In the genomic region with DNA sequence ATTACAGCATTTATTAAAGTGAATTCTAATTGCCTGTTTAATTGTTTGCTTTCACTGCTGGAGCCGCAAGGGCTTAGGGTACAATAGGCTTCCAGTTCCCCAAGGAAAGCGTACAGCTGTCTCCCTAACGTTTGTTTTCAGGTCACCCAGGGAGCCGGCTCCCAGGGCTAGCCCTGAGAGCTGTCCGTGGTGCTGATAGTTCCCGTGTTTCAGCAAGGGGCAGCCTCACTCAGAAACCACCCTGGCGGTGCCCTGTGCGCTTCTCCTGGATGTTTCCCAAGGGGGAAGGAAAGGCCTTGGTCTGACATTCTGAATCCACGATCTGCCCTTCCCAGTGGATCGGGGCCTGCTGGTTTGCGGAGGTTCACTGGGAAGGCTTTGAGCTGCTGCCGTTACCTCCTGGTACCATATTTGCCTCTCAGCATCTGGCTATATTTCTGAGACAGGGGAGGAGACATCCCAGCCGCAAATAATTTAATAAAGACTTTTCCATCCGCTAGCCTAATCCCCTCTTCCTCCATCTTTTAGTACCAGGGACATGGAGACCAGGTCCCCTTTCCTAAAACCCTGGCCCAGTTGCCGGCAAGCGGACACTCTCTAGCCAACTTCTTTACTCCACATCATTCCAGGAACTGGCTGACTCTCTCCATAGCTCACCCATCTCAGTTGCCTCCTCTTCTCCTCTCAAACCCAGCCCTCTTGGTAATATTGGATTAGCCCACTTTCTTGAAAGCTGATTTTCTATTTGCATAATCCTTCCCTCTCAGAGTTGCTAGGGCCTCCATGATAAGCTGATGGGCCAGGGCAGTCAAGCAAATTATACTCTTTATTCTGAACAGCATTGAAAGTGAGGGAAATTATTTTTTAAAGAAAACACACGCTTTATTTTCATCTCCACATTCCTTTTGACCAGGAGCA, we compare ENCODE assay signal across 1 cellular context.
TF ChIP-seq lines count a peak whose summit lies in the region.

No MANE protein-coding gene starts in this region.

TF ChIP-seq in HepG2, 621 proteins besides CTCF, POLR2A, EP300 and RAD21 (continued from another document and continues in another):
- TF ChIP-seq, protein P1, sequence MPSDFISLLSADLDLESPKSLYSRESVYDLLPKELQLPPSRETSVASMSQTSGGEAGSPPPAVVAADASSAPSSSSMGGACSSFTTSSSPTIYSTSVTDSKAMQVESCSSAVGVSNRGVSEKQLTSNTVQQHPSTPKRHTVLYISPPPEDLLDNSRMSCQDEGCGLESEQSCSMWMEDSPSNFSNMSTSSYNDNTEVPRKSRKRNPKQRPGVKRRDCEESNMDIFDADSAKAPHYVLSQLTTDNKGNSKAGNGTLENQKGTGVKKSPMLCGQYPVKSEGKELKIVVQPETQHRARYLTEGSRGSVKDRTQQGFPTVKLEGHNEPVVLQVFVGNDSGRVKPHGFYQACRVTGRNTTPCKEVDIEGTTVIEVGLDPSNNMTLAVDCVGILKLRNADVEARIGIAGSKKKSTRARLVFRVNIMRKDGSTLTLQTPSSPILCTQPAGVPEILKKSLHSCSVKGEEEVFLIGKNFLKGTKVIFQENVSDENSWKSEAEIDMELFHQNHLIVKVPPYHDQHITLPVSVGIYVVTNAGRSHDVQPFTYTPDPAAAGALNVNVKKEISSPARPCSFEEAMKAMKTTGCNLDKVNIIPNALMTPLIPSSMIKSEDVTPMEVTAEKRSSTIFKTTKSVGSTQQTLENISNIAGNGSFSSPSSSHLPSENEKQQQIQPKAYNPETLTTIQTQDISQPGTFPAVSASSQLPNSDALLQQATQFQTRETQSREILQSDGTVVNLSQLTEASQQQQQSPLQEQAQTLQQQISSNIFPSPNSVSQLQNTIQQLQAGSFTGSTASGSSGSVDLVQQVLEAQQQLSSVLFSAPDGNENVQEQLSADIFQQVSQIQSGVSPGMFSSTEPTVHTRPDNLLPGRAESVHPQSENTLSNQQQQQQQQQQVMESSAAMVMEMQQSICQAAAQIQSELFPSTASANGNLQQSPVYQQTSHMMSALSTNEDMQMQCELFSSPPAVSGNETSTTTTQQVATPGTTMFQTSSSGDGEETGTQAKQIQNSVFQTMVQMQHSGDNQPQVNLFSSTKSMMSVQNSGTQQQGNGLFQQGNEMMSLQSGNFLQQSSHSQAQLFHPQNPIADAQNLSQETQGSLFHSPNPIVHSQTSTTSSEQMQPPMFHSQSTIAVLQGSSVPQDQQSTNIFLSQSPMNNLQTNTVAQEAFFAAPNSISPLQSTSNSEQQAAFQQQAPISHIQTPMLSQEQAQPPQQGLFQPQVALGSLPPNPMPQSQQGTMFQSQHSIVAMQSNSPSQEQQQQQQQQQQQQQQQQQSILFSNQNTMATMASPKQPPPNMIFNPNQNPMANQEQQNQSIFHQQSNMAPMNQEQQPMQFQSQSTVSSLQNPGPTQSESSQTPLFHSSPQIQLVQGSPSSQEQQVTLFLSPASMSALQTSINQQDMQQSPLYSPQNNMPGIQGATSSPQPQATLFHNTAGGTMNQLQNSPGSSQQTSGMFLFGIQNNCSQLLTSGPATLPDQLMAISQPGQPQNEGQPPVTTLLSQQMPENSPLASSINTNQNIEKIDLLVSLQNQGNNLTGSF (CRISPR knock-in tag; IDR thresholded peaks at IDR 0.05) = peak; percentile 51; the same call in 1 of the 2 replicates
- TF ChIP-seq, protein P2, sequence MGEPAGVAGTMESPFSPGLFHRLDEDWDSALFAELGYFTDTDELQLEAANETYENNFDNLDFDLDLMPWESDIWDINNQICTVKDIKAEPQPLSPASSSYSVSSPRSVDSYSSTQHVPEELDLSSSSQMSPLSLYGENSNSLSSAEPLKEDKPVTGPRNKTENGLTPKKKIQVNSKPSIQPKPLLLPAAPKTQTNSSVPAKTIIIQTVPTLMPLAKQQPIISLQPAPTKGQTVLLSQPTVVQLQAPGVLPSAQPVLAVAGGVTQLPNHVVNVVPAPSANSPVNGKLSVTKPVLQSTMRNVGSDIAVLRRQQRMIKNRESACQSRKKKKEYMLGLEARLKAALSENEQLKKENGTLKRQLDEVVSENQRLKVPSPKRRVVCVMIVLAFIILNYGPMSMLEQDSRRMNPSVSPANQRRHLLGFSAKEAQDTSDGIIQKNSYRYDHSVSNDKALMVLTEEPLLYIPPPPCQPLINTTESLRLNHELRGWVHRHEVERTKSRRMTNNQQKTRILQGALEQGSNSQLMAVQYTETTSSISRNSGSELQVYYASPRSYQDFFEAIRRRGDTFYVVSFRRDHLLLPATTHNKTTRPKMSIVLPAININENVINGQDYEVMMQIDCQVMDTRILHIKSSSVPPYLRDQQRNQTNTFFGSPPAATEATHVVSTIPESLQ (CRISPR knock-in tag; conservative IDR thresholded peaks at IDR 0.05) = 0 out of 2 replicates have a peak, but pooled peaks have one; percentile 62
- TF ChIP-seq, protein P3, sequence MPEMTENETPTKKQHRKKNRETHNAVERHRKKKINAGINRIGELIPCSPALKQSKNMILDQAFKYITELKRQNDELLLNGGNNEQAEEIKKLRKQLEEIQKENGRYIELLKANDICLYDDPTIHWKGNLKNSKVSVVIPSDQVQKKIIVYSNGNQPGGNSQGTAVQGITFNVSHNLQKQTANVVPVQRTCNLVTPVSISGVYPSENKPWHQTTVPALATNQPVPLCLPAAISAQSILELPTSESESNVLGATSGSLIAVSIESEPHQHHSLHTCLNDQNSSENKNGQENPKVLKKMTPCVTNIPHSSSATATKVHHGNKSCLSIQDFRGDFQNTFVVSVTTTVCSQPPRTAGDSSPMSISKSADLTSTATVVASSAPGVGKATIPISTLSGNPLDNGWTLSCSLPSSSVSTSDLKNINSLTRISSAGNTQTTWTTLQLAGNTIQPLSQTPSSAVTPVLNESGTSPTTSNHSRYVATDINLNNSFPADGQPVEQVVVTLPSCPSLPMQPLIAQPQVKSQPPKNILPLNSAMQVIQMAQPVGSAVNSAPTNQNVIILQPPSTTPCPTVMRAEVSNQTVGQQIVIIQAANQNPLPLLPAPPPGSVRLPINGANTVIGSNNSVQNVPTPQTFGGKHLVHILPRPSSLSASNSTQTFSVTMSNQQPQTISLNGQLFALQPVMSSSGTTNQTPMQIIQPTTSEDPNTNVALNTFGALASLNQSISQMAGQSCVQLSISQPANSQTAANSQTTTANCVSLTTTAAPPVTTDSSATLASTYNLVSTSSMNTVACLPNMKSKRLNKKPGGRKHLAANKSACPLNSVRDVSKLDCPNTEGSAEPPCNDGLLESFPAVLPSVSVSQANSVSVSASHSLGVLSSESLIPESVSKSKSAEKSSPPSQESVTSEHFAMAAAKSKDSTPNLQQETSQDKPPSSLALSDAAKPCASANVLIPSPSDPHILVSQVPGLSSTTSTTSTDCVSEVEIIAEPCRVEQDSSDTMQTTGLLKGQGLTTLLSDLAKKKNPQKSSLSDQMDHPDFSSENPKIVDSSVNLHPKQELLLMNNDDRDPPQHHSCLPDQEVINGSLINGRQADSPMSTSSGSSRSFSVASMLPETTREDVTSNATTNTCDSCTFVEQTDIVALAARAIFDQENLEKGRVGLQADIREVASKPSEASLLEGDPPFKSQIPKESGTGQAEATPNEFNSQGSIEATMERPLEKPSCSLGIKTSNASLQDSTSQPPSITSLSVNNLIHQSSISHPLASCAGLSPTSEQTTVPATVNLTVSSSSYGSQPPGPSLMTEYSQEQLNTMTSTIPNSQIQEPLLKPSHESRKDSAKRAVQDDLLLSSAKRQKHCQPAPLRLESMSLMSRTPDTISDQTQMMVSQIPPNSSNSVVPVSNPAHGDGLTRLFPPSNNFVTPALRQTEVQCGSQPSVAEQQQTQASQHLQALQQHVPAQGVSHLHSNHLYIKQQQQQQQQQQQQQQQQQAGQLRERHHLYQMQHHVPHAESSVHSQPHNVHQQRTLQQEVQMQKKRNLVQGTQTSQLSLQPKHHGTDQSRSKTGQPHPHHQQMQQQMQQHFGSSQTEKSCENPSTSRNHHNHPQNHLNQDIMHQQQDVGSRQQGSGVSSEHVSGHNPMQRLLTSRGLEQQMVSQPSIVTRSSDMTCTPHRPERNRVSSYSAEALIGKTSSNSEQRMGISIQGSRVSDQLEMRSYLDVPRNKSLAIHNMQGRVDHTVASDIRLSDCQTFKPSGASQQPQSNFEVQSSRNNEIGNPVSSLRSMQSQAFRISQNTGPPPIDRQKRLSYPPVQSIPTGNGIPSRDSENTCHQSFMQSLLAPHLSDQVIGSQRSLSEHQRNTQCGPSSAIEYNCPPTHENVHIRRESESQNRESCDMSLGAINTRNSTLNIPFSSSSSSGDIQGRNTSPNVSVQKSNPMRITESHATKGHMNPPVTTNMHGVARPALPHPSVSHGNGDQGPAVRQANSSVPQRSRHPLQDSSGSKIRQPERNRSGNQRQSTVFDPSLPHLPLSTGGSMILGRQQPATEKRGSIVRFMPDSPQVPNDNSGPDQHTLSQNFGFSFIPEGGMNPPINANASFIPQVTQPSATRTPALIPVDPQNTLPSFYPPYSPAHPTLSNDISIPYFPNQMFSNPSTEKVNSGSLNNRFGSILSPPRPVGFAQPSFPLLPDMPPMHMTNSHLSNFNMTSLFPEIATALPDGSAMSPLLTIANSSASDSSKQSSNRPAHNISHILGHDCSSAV (CRISPR knock-in tag; IDR thresholded peaks at IDR 0.05; ENCODE audit: borderline replicate concordance) = no peak
- TF ChIP-seq, protein P4, sequence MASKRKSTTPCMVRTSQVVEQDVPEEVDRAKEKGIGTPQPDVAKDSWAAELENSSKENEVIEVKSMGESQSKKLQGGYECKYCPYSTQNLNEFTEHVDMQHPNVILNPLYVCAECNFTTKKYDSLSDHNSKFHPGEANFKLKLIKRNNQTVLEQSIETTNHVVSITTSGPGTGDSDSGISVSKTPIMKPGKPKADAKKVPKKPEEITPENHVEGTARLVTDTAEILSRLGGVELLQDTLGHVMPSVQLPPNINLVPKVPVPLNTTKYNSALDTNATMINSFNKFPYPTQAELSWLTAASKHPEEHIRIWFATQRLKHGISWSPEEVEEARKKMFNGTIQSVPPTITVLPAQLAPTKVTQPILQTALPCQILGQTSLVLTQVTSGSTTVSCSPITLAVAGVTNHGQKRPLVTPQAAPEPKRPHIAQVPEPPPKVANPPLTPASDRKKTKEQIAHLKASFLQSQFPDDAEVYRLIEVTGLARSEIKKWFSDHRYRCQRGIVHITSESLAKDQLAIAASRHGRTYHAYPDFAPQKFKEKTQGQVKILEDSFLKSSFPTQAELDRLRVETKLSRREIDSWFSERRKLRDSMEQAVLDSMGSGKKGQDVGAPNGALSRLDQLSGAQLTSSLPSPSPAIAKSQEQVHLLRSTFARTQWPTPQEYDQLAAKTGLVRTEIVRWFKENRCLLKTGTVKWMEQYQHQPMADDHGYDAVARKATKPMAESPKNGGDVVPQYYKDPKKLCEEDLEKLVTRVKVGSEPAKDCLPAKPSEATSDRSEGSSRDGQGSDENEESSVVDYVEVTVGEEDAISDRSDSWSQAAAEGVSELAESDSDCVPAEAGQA (IDR thresholded peaks at IDR 0.05; ENCODE audit: low read depth) = no peak
- TF ChIP-seq, protein P4 (CRISPR knock-in tag; IDR thresholded peaks at IDR 0.05; ENCODE audit: borderline replicate concordance) = 0 out of 2 replicates have a peak, but pooled peaks have one; percentile 60
- no peak for TF ChIP-seq MZF1 (CRISPR knock-in tag; IDR thresholded peaks at IDR 0.05; ENCODE audit: borderline replicate concordance)
- TF ChIP-seq ZNF264 (CRISPR knock-in tag; IDR thresholded peaks at IDR 0.05) = peak; percentile 80
- TF ChIP-seq, protein P5, sequence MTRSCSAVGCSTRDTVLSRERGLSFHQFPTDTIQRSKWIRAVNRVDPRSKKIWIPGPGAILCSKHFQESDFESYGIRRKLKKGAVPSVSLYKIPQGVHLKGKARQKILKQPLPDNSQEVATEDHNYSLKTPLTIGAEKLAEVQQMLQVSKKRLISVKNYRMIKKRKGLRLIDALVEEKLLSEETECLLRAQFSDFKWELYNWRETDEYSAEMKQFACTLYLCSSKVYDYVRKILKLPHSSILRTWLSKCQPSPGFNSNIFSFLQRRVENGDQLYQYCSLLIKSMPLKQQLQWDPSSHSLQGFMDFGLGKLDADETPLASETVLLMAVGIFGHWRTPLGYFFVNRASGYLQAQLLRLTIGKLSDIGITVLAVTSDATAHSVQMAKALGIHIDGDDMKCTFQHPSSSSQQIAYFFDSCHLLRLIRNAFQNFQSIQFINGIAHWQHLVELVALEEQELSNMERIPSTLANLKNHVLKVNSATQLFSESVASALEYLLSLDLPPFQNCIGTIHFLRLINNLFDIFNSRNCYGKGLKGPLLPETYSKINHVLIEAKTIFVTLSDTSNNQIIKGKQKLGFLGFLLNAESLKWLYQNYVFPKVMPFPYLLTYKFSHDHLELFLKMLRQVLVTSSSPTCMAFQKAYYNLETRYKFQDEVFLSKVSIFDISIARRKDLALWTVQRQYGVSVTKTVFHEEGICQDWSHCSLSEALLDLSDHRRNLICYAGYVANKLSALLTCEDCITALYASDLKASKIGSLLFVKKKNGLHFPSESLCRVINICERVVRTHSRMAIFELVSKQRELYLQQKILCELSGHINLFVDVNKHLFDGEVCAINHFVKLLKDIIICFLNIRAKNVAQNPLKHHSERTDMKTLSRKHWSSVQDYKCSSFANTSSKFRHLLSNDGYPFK (CRISPR knock-in tag; IDR thresholded peaks at IDR 0.05; ENCODE audit: borderline replicate concordance) = no peak
- TF ChIP-seq, protein P6, sequence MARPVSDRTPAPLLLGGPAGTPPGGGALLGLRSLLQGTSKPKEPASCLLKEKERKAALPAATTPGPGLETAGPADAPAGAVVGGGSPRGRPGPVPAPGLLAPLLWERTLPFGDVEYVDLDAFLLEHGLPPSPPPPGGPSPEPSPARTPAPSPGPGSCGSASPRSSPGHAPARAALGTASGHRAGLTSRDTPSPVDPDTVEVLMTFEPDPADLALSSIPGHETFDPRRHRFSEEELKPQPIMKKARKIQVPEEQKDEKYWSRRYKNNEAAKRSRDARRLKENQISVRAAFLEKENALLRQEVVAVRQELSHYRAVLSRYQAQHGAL (CRISPR knock-in tag; IDR thresholded peaks at IDR 0.05; ENCODE audit: not compliant biosample characterization) = peak; percentile 70
- TF ChIP-seq STAG1 (CRISPR knock-in tag; IDR thresholded peaks at IDR 0.05) = no peak
- TF ChIP-seq KAT7 (CRISPR knock-in tag; IDR thresholded peaks at IDR 0.05; ENCODE audit: borderline replicate concordance) = no peak
- peak; percentile 71; the same call in 1 of the 2 replicates for TF ChIP-seq NR1H2 (CRISPR knock-in tag; IDR thresholded peaks at IDR 0.05; ENCODE audit: borderline replicate concordance, low read depth)
- no peak for TF ChIP-seq ZBTB1 (CRISPR knock-in tag; IDR thresholded peaks at IDR 0.05; ENCODE audit: borderline replicate concordance)
